8 cellular contexts compared by ENCODE assay signal in the genomic region with DNA sequence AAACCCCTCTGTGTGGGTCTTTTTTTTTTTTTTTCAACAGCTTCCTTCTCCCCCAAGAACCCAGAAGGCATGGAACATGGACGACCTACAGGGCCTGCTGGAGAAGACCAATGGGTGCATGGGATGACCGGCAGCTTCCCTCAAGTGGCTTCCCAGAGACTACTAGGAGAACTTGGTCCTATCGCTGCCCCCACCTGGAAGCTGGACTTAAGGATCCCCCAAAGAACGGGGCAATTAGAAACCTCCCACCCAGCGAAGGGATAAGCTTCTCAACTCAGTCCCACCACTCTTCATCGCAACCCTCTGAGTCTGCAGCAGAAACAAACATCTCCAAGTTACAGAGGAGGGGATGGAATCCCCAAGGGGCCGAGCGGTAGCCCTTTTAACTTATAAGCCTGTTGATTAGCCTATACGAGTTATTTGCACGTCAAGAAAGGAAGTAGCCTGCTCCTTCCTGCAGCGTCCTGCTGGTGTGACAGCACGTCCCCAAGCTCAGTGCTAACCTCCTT. TPM values are rescaled to one million over a fixed set of nuclear protein-coding genes. Genes with fewer than 3 reads are reported as not detected.
DNase-seq lines count a peak whose midpoint lies in the region; ATAC-seq, FAIRE-seq and TF ChIP-seq lines count a peak whose summit lies in the region.

No MANE protein-coding gene starts in this region.

- no peaks in the 10 kb centered on the region for H3K27me3 ChIP-seq in thoracic aorta (replicated peaks; ENCODE audit: insufficient read depth)

- no peaks in the 10 kb centered on the region for H3K9me3 Mint-ChIP-seq in activated T-helper 2 cell treated with anti-CD3 and anti-CD28 coated beads, Interferon-gamma antibody, Interleukin-2, Interleukin-4, amounts not matched to agents 10 μg/mL and 5 μg/mL and 100 μg/mL, durations not matched to agents 14 hours and 24 hours and 36 hours

- H3K27me3 Mint-ChIP-seq in activated T-helper 2 cell treated with anti-CD3 and anti-CD28 coated beads, Interferon-gamma antibody, Interleukin-2, Interleukin-4, amounts not matched to agents 10 μg/mL and 5 μg/mL and 100 μg/mL, durations not matched to agents 14 hours and 24 hours and 36 hours (ENCODE audit: low read depth), result no peaks in the 10 kb centered on the region

- peaks cover 28% of the 10 kb centered on the region for H3K4me1 Mint-ChIP-seq in activated T-helper 2 cell treated with anti-CD3 and anti-CD28 coated beads, Interferon-gamma antibody, Interleukin-2, Interleukin-4, amounts not matched to agents 10 μg/mL and 5 μg/mL and 100 μg/mL, durations not matched to agents 14 hours and 24 hours and 36 hours (ENCODE audit: low read depth)

- FAIRE-seq in kidney (lab: Jason Lieb, UNC) (no peak), GM12892 (lab: Jason Lieb, UNC) (no peak)

- H3K4me3 Mint-ChIP-seq in activated T-helper 2 cell treated with anti-CD3 and anti-CD28 coated beads, Interferon-gamma antibody, Interleukin-2, Interleukin-4, amounts not matched to agents 10 μg/mL and 5 μg/mL and 100 μg/mL, durations not matched to agents 14 hours and 24 hours and 36 hours (ENCODE audit: low read depth), result peak overlapping the region; percentile 92

- H3K27ac ChIP-seq in kidney (ENCODE audit: low read depth in 2 of 2, low read length in 2 of 2) (peak overlapping the region; percentile 71 to 93), thoracic aorta (peak overlapping the region; percentile 92 to 96)

- peak overlapping the region; percentile 81 to 85 for H3K4me3 ChIP-seq in kidney (ENCODE audit: low read length in 2 of 2)
- H3K4me3 ChIP-seq in thoracic aorta, result peak overlapping the region; percentile 83

- DNase-seq in activated CD8-positive, alpha-beta memory T cell treated with anti-CD3 and anti-CD28 coated beads, Interleukin-2, amount 50 U/mL, for 1 hour (ENCODE audit: extremely low read depth), result peak; percentile 39
- no peak for DNase-seq in activated CD8-positive, alpha-beta memory T cell treated with anti-CD3 and anti-CD28 coated beads, Interleukin-2, amount 50 U/mL, for 4 hours
- no peak for DNase-seq in activated T-helper 2 cell treated with anti-CD3 and anti-CD28 coated beads, Interferon-gamma antibody, Interleukin-2, Interleukin-4, amounts not matched to agents 10 μg/mL and 5 μg/mL and 100 μg/mL, durations not matched to agents 14 hours and 24 hours and 36 hours (ENCODE audit: low spot score)
- no peak for DNase-seq in kidney
- DNase-seq in thoracic aorta (ENCODE audit: low spot score), result no peak
- no peak for DNase-seq in GM12892 (ENCODE audit: insufficient read length)
- no peak for DNase-seq in NCI-H446 treated with DMSO at 0.1 percent for 48 hours (lab: John Stamatoyannopoulos, UW)
- DNase-seq in Kasumi-1 (lab: John Stamatoyannopoulos, UW), result no peak

- no peak for ATAC-seq in thoracic aorta (ENCODE audit: insufficient number of reproducible peaks, low FRiP score, low read depth)

- H3K4me1 ChIP-seq in kidney (ENCODE audit: control insufficient read depth in 1 of 2, insufficient read depth in 1 of 2, low read depth in 1 of 2, low read length in 2 of 2) (peaks cover 6 to 18% of the 10 kb centered on the region in 2 donors), thoracic aorta (ENCODE audit: control insufficient read depth in 1 of 2, low read depth in 2 of 2) (peaks cover 14 to 33% of the 10 kb centered on the region in 2 donors)

- H3K9ac ChIP-seq in kidney (ENCODE audit: low read length in 2 of 2), result peak overlapping the region; percentile 63 to 98

- H3K9me3 ChIP-seq in kidney (ENCODE audit: control insufficient read depth in 1 of 2, low read length in 2 of 2) (no peaks in the 10 kb centered on the region), thoracic aorta (no peaks in the 10 kb centered on the region)

- intact Hi-C loops in activated T-helper 2 cell treated with anti-CD3 and anti-CD28 coated beads, Interferon-gamma antibody, Interleukin-2, Interleukin-4, amounts not matched to agents 10 μg/mL and 5 μg/mL and 100 μg/mL, durations not matched to agents 14 hours and 24 hours and 36 hours (cut with micrococcal nuclease), result loop anchor here (1.0 to 5.0 kb wide), 3 partner anchors 83 to 1515 kb away; a partner anchor contains a TSS
- intact Hi-C loops in kidney (cut with DNase I), result no loop called here

- H3K36me3 ChIP-seq in kidney (ENCODE audit: control insufficient read depth in 1 of 2, insufficient read depth in 2 of 2, low read length in 2 of 2) (peaks cover 9 to 12% of the 10 kb centered on the region in 2 donors), thoracic aorta (peaks cover 21% of the 10 kb centered on the region)

- TF ChIP-seq POLR2A in GM12892 (IDR thresholded peaks at IDR 0.05; ENCODE audit: low read depth, low read length), result no peak; the same call in 1 of the 2 replicates

- peaks cover 41% of the 10 kb centered on the region for H3K36me3 Mint-ChIP-seq in activated T-helper 2 cell treated with anti-CD3 and anti-CD28 coated beads, Interferon-gamma antibody, Interleukin-2, Interleukin-4, amounts not matched to agents 10 μg/mL and 5 μg/mL and 100 μg/mL, durations not matched to agents 14 hours and 24 hours and 36 hours (ENCODE audit: low read depth)

- H3K27ac Mint-ChIP-seq in activated T-helper 2 cell treated with anti-CD3 and anti-CD28 coated beads, Interferon-gamma antibody, Interleukin-2, Interleukin-4, amounts not matched to agents 10 μg/mL and 5 μg/mL and 100 μg/mL, durations not matched to agents 14 hours and 24 hours and 36 hours, result peak overlapping the region; percentile 98

- TF ChIP-seq CTCF in kidney (IDR thresholded peaks at IDR 0.05; ENCODE audit: borderline replicate concordance, extremely low read depth, insufficient read depth) (no peak), thoracic aorta (IDR thresholded peaks at IDR 0.05) (no peak)

RNA-seq across cellular contexts. Expression of a gene that starts 1.4 kb away (rescaled TPM):
- 142 and 147 TPM in 2 replicates for total RNA-seq in activated T-helper 2 cell treated with anti-CD3 and anti-CD28 coated beads, Interferon-gamma antibody, Interleukin-2, Interleukin-4, amounts not matched to agents 10 μg/mL and 5 μg/mL and 100 μg/mL, durations not matched to agents 14 hours and 24 hours and 36 hours
- total RNA-seq in kidney (76.7 TPM), thoracic aorta (100 to 1,000 TPM in 1 of 2 donors, 10 to 100 TPM in 1; 80.3 to 128 TPM)
- polyA plus RNA-seq in kidney (ENCODE audit: insufficient read depth, low read depth, low replicate concordance), result 62.4 TPM
- polyA plus RNA-seq in GM12892 (2012; ENCODE audit: missing spikeins), result 62.0 TPM

RNA-seq across cellular contexts. Expression of a gene that starts 7.1 kb away (rescaled TPM):
- total RNA-seq in activated T-helper 2 cell treated with anti-CD3 and anti-CD28 coated beads, Interferon-gamma antibody, Interleukin-2, Interleukin-4, amounts not matched to agents 10 μg/mL and 5 μg/mL and 100 μg/mL, durations not matched to agents 14 hours and 24 hours and 36 hours, result 17.2 and 21.8 TPM in 2 replicates
- 7.3 TPM for total RNA-seq in kidney
- polyA plus RNA-seq in kidney (ENCODE audit: insufficient read depth, low read depth, low replicate concordance), result 3.3 TPM
- total RNA-seq in thoracic aorta, result 10 to 100 TPM; 13.7 to 32.0 TPM
- polyA plus RNA-seq in GM12892 (2012; ENCODE audit: missing spikeins), result 10.9 TPM

RNA-seq across cellular contexts. Expression of a gene that starts 16.6 kb away (rescaled TPM):
- 217 and 237 TPM in 2 replicates for total RNA-seq in activated T-helper 2 cell treated with anti-CD3 and anti-CD28 coated beads, Interferon-gamma antibody, Interleukin-2, Interleukin-4, amounts not matched to agents 10 μg/mL and 5 μg/mL and 100 μg/mL, durations not matched to agents 14 hours and 24 hours and 36 hours
- total RNA-seq in kidney (238 TPM), thoracic aorta (100 to 1,000 TPM; 102 to 198 TPM)
- 1,246 TPM for polyA plus RNA-seq in kidney (ENCODE audit: insufficient read depth, low read depth, low replicate concordance)
- 191 TPM for polyA plus RNA-seq in GM12892 (2012; ENCODE audit: missing spikeins)

RNA-seq across cellular contexts. Expression of a gene that starts 50.9 kb away (rescaled TPM):
- total RNA-seq in activated T-helper 2 cell treated with anti-CD3 and anti-CD28 coated beads, Interferon-gamma antibody, Interleukin-2, Interleukin-4, amounts not matched to agents 10 μg/mL and 5 μg/mL and 100 μg/mL, durations not matched to agents 14 hours and 24 hours and 36 hours, result 231 and 234 TPM in 2 replicates
- total RNA-seq in kidney, result 15.0 TPM
- polyA plus RNA-seq in kidney (ENCODE audit: insufficient read depth, low read depth, low replicate concordance), result 0.37 TPM
- total RNA-seq in thoracic aorta, result 1 to 10 TPM; 3.4 to 5.3 TPM
- polyA plus RNA-seq in GM12892 (2012; ENCODE audit: missing spikeins), result 1.0 TPM
